In the genomic region with DNA sequence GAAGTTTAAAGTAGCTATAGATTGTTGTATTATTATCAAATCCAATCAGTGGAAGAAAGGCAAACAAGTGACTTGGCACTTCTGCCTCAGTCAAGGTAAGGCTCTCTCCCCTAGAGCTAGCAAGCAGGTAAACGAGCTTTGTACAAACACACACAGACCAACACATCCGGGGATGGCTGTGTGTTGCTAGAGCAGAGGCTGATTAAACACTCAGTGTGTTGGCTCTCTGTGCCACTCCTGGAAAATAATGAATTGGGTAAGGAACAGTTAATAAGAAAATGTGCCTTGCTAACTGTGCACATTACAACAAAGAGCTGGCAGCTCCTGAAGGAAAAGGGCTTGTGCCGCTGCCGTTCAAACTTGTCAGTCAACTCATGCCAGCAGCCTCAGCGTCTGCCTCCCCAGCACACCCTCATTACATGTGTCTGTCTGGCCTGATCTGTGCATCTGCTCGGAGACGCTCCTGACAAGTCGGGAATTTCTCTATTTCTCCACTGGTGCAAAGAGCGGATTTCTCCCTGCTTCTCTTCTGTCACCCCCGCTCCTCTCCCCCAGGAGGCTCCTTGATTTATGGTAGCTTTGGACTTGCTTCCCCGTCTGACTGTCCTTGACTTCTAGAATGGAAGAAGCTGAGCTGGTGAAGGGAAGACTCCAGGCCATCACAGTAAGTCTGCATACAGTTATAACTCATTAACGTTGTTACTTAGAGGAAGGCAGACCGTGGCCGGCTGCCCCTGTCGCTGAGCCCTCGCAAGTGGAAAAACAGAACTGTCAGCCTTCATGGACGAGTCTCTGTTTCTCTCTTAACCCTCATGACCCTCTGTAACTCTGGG, we compare ENCODE assay signal across 8 cellular contexts.
DNase-seq lines count a peak whose midpoint lies in the region; ATAC-seq and TF ChIP-seq lines count a peak whose summit lies in the region.

A gene with protein sequence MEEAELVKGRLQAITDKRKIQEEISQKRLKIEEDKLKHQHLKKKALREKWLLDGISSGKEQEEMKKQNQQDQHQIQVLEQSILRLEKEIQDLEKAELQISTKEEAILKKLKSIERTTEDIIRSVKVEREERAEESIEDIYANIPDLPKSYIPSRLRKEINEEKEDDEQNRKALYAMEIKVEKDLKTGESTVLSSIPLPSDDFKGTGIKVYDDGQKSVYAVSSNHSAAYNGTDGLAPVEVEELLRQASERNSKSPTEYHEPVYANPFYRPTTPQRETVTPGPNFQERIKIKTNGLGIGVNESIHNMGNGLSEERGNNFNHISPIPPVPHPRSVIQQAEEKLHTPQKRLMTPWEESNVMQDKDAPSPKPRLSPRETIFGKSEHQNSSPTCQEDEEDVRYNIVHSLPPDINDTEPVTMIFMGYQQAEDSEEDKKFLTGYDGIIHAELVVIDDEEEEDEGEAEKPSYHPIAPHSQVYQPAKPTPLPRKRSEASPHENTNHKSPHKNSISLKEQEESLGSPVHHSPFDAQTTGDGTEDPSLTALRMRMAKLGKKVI (plus strand): TSS at position 415 of the 833 bp plus-strand sequence. CDS start 205 bp downstream, at position 620.

- no peaks in the 10 kb centered on the region for H3K9me3 ChIP-seq in HUES6 (ENCODE audit: control insufficient read depth, insufficient read depth, low read depth, low read length)
- no peaks in the 10 kb centered on the region for H3K9me3 ChIP-seq in stomach smooth muscle (ENCODE audit: control insufficient read depth in 2 of 2, low read length in 2 of 2)

- H3K4me1 ChIP-seq in HUES6 (ENCODE audit: control insufficient read depth, insufficient read depth, low read length) (peaks cover 28% of the 10 kb centered on the region), stomach smooth muscle (ENCODE audit: control insufficient read depth, insufficient read depth, low read length) (peaks cover 3% of the 10 kb centered on the region)

- H3K27me3 ChIP-seq in HUES6 (ENCODE audit: control insufficient read depth, insufficient read depth, low read length) = no peaks in the 10 kb centered on the region
- H3K27me3 ChIP-seq in stomach smooth muscle (ENCODE audit: control insufficient read depth in 1 of 2, insufficient read depth in 2 of 2, low read length in 2 of 2) = no peaks in the 10 kb centered on the region

- H3K4me3 ChIP-seq in HUES6 (ENCODE audit: low read depth, low read length) (peak within 1 kb of the TSS; percentile 6; the same call in 1 of the 2 replicates), astrocyte of the cerebellum (ENCODE audit: low read depth, low read length) (peak within 1 kb of the TSS; percentile 4), stomach smooth muscle (ENCODE audit: low read length in 2 of 2) (peak within 1 kb of the TSS; percentile 51 to 70)

- TF ChIP-seq CTCF in astrocyte of the cerebellum (IDR thresholded peaks at IDR 0.05; ENCODE audit: low read depth, low read length, missing control alignments) = no peak

- H3K27ac ChIP-seq in HUES6 (ENCODE audit: low read depth, low read length) (no peak within 1 kb of the TSS), stomach smooth muscle (ENCODE audit: low read length) (peak within 1 kb of the TSS; percentile 46)

- in situ Hi-C loops in astrocyte of the cerebellum (cut with HindIII; ENCODE audit: low sequenced_read_pairs) = no loop called here

- no peak for ATAC-seq in HG03039 (IDR thresholded peaks at IDR 0.05; ENCODE audit: unreplicated experiment)
- no peak for ATAC-seq in GM21529 (IDR thresholded peaks at IDR 0.05; ENCODE audit: unreplicated experiment)

- no peak for DNase-seq in astrocyte of the cerebellum (ENCODE audit: low read depth)
- peak; percentile 86 for DNase-seq in islet precursor cell
- DNase-seq in MV-4-11 (lab: John Stamatoyannopoulos, UW) = no peak
- no peak for DNase-seq in RKO (ENCODE audit: low spot score)

- H3K9ac ChIP-seq in HUES6 (ENCODE audit: low read length) = no peak within 1 kb of the TSS
- peak within 1 kb of the TSS; percentile 16 to 48 for H3K9ac ChIP-seq in stomach smooth muscle (ENCODE audit: low read length in 2 of 2)

- H3K36me3 ChIP-seq in HUES6 (ENCODE audit: control insufficient read depth, insufficient read depth, low read length) = no peaks in the 10 kb centered on the region
- no peaks in the 10 kb centered on the region for H3K36me3 ChIP-seq in stomach smooth muscle (ENCODE audit: control insufficient read depth in 2 of 2, insufficient read depth in 2 of 2, low read length in 2 of 2)

Comparison
In these comparisons a context has a peak if more than half of its experiments do, and no peak if none do; other contexts are left out.
1. H3K4me3 ChIP-seq: peak in every context shown above with its lines; median percentile 60 in stomach smooth muscle; 6 in HUES6; 4 in astrocyte of the cerebellum.